24 cellular contexts compared by ENCODE assay signal in the genomic region with DNA sequence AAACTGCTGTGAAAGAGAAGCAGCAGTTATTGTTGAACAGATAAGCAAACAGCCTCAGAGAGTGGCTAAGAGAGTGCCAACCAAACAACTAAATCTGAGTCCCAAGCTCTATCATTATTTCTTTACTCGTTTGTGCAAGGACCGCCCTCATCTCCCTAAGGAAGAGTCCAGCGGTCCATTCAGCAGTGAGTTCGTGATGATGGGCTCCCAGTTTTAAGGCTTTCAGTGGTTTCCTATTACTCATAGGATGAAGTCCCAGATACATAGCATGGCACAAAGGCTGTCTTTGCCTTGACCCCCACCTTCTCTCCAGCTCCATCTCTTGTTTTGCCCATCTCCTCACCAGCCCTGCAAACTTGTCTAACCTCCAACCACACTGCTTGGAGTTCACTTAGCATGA. TPM values are rescaled to one million over a fixed set of nuclear protein-coding genes. Genes with fewer than 3 reads are reported as not detected.
"Had no signal": no experiment of that assay in that cellular context is flagged by ENCODE, and none has a peak within 500 bp of the region (broad histone marks: within the 10 kb centered on the region; RNA-seq: fewer than 3 reads in every experiment).

No MANE protein-coding gene starts in this region.

- H3K9me3 Mint-ChIP-seq: activated CD4-positive, alpha-beta memory T cell treated with anti-CD3 and anti-CD28 coated beads, Interleukin-2, amount 10 ng/mL, durations not matched to agents 7 days and 5 days; activated CD4-positive, alpha-beta T cell treated with anti-CD3 and anti-CD28 coated beads, Interleukin-2, amount 10 ng/mL, durations not matched to agents 7 days and 5 days; activated naive CD4-positive, alpha-beta T cell treated with anti-CD3 and anti-CD28 coated beads, Interleukin-2, amount 10 ng/mL, durations not matched to agents 7 days and 5 days; activated naive CD8-positive, alpha-beta T cell treated with anti-CD3 and anti-CD28 coated beads, Interleukin-2, amount 10 ng/mL, durations not matched to agents 7 days and 5 days; mesothelial cell of epicardium; neural crest cell; WTC11 had no signal

- H3K4me1 Mint-ChIP-seq: activated CD4-positive, alpha-beta memory T cell treated with anti-CD3 and anti-CD28 coated beads, Interleukin-2, amount 10 ng/mL, durations not matched to agents 7 days and 5 days; activated CD4-positive, alpha-beta T cell treated with anti-CD3 and anti-CD28 coated beads, Interleukin-2, amount 10 ng/mL, durations not matched to agents 7 days and 5 days; activated naive CD4-positive, alpha-beta T cell treated with anti-CD3 and anti-CD28 coated beads, Interleukin-2, amount 10 ng/mL, durations not matched to agents 7 days and 5 days; activated naive CD8-positive, alpha-beta T cell treated with anti-CD3 and anti-CD28 coated beads, Interleukin-2, amount 10 ng/mL, durations not matched to agents 7 days and 5 days; mesothelial cell of epicardium; naive B cell; neural crest cell; T-helper 17 cell; WTC11 had no signal

- H3K27me3 Mint-ChIP-seq: activated CD4-positive, alpha-beta memory T cell treated with anti-CD3 and anti-CD28 coated beads, Interleukin-2, amount 10 ng/mL, durations not matched to agents 7 days and 5 days; activated CD4-positive, alpha-beta T cell treated with anti-CD3 and anti-CD28 coated beads, Interleukin-2, amount 10 ng/mL, durations not matched to agents 7 days and 5 days; activated naive CD4-positive, alpha-beta T cell treated with anti-CD3 and anti-CD28 coated beads, Interleukin-2, amount 10 ng/mL, durations not matched to agents 7 days and 5 days; activated naive CD8-positive, alpha-beta T cell treated with anti-CD3 and anti-CD28 coated beads, Interleukin-2, amount 10 ng/mL, durations not matched to agents 7 days and 5 days; activated T-cell treated with anti-CD3 and anti-CD28 coated beads, Interleukin-2, amount 50 U/mL, for 24 hours; naive B cell; T-helper 17 cell had no signal

- H3K36me3 Mint-ChIP-seq: activated naive CD4-positive, alpha-beta T cell treated with anti-CD3 and anti-CD28 coated beads, Interleukin-2, amount 10 ng/mL, durations not matched to agents 7 days and 5 days; activated naive CD8-positive, alpha-beta T cell treated with anti-CD3 and anti-CD28 coated beads, Interleukin-2, amount 10 ng/mL, durations not matched to agents 7 days and 5 days; mesothelial cell of epicardium; naive B cell; WTC11 had no signal

- H3K4me3 ChIP-seq: right atrium auricular region, spleen, transverse colon had no signal

- H3K27me3 ChIP-seq: brain microvascular endothelial cell, right atrium auricular region, spleen, transverse colon had no signal

- H3K4me3 Mint-ChIP-seq: activated CD4-positive, alpha-beta memory T cell treated with anti-CD3 and anti-CD28 coated beads, Interleukin-2, amount 10 ng/mL, durations not matched to agents 7 days and 5 days; activated CD4-positive, alpha-beta T cell treated with anti-CD3 and anti-CD28 coated beads, Interleukin-2, amount 10 ng/mL, durations not matched to agents 7 days and 5 days; activated naive CD4-positive, alpha-beta T cell treated with anti-CD3 and anti-CD28 coated beads, Interleukin-2, amount 10 ng/mL, durations not matched to agents 7 days and 5 days; activated naive CD8-positive, alpha-beta T cell treated with anti-CD3 and anti-CD28 coated beads, Interleukin-2, amount 10 ng/mL, durations not matched to agents 7 days and 5 days; activated T-cell treated with anti-CD3 and anti-CD28 coated beads, Interleukin-2, amount 50 U/mL, for 24 hours; mesothelial cell of epicardium; naive B cell; neural crest cell; T-helper 17 cell; WTC11 had no signal

- H3K36me3 ChIP-seq: brain microvascular endothelial cell, right atrium auricular region, spleen, transverse colon had no signal

- DNase-seq: activated CD4-positive, alpha-beta memory T cell treated with anti-CD3 and anti-CD28 coated beads, Interleukin-2, amount 10 ng/mL, durations not matched to agents 7 days and 5 days; activated CD4-positive, alpha-beta T cell treated with anti-CD3 and anti-CD28 coated beads for 1 hour; activated CD4-positive, alpha-beta T cell treated with anti-CD3 and anti-CD28 coated beads, Interleukin-2, amount 10 ng/mL, durations not matched to agents 7 days and 5 days; activated CD8-positive, alpha-beta memory T cell treated with anti-CD3 and anti-CD28 coated beads, Interleukin-2, amount 50 U/mL, for 48 hours; activated gamma-delta T cell; activated naive CD4-positive, alpha-beta T cell treated with anti-CD3 and anti-CD28 coated beads, Interleukin-2, amount 10 ng/mL, durations not matched to agents 7 days and 5 days; activated naive CD8-positive, alpha-beta T cell treated with anti-CD3 and anti-CD28 coated beads, Interleukin-2, amount 10 ng/mL, durations not matched to agents 7 days and 5 days; activated T-cell treated with anti-CD3 and anti-CD28 coated beads, Interleukin-2, amount 50 U/mL, for 24 hours; amniotic stem cell; brain microvascular endothelial cell; caudate nucleus; foreskin fibroblast; head of caudate nucleus; naive B cell; nucleus accumbens; spleen; stimulated activated naive CD4-positive, alpha-beta T cell treated with Interleukin-2 at 50 U/mL for 16 hours; T-helper 17 cell; T1000; transverse colon had no signal

- H3K9me3 ChIP-seq: right atrium auricular region, spleen, transverse colon had no signal

- H3K27ac Mint-ChIP-seq: activated CD4-positive, alpha-beta memory T cell treated with anti-CD3 and anti-CD28 coated beads, Interleukin-2, amount 10 ng/mL, durations not matched to agents 7 days and 5 days; activated CD4-positive, alpha-beta T cell treated with anti-CD3 and anti-CD28 coated beads, Interleukin-2, amount 10 ng/mL, durations not matched to agents 7 days and 5 days; activated naive CD4-positive, alpha-beta T cell treated with anti-CD3 and anti-CD28 coated beads, Interleukin-2, amount 10 ng/mL, durations not matched to agents 7 days and 5 days; activated naive CD8-positive, alpha-beta T cell treated with anti-CD3 and anti-CD28 coated beads, Interleukin-2, amount 10 ng/mL, durations not matched to agents 7 days and 5 days; activated T-cell treated with anti-CD3 and anti-CD28 coated beads, Interleukin-2, amount 50 U/mL, for 24 hours; mesothelial cell of epicardium; T-helper 17 cell; WTC11 had no signal

- ATAC-seq: T-helper 17 cell, WTC11 had no signal

- H3K27ac ChIP-seq: brain microvascular endothelial cell, spleen, transverse colon had no signal

- H3K4me1 ChIP-seq: spleen, transverse colon had no signal

RNA-seq across cellular contexts. Expression of a gene that starts 24.3 kb away (rescaled TPM):
- total RNA-seq: activated CD4-positive, alpha-beta memory T cell treated with anti-CD3 and anti-CD28 coated beads, Interleukin-2, amount 10 ng/mL, durations not matched to agents 7 days and 5 days; activated CD4-positive, alpha-beta T cell treated with anti-CD3 and anti-CD28 coated beads, Interleukin-2, amount 10 ng/mL, durations not matched to agents 7 days and 5 days; activated naive CD8-positive, alpha-beta T cell treated with anti-CD3 and anti-CD28 coated beads, Interleukin-2, amount 10 ng/mL, durations not matched to agents 7 days and 5 days; T-helper 17 cell had no signal
